14 cellular contexts compared by ENCODE assay signal in the genomic region with DNA sequence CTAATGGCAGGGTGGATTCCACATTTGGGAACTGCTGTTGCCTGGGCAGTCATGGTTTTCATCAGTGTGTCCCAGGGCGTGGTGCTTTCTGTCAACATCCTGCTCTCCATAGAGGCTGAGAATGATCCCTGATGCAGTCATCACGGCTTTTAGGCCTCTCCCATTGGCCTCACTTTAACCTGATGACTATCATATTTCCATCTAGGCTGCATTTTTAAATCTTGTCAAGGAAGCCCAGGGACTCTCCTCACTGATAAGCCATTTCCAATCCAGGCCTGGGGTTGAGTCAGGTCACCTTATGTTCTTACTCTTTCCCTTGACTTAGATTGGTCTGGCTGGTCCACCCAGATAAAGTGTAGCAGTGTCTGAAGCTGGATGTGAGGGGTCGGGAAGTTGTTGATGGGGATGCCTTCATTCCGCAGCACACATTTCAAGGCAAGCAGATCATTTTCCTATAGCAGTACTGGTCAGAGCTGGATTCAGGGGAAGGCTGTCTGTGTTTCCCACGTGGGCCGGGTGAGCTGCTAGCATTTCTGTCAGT.
A peak's percentile ranks its signal among the peaks of the same experiment; 100 is the strongest.
DNase-seq lines count a peak whose midpoint lies in the region; ATAC-seq and TF ChIP-seq lines count a peak whose summit lies in the region.
"Had no signal": no experiment of that assay in that cellular context is flagged by ENCODE, and none has a peak within 500 bp of the region (broad histone marks: within the 10 kb centered on the region; RNA-seq: fewer than 3 reads in every experiment).

No MANE protein-coding gene starts in this region.

- no peaks in the 10 kb centered on the region for H3K9me3 ChIP-seq in hepatocyte (ENCODE audit: low read depth)
- H3K9me3 ChIP-seq: ascending aorta, transverse colon had no signal

- H3K4me1 ChIP-seq in hepatocyte (ENCODE audit: insufficient read depth): peaks cover 5% of the 10 kb centered on the region
- H3K4me1 ChIP-seq: ascending aorta had no signal

- H4K20me1 ChIP-seq in hepatocyte (ENCODE audit: insufficient read depth, poor library complexity, severe bottlenecking): peaks cover 7% of the 10 kb centered on the region

- H3K27ac Mint-ChIP-seq in chondrocyte (ENCODE audit: unreplicated experiment) (peak overlapping the region; percentile 32), type B pancreatic cell (peak overlapping the region; percentile 26)
- H3K27ac Mint-ChIP-seq: naive thymus-derived CD4-positive, alpha-beta T cell had no signal

- no peak overlapping the region for H3K4me3 ChIP-seq in hepatocyte
- H3K4me3 ChIP-seq: ascending aorta, transverse colon had no signal

- H3K4me3 Mint-ChIP-seq in chondrocyte (ENCODE audit: unreplicated experiment): no peak overlapping the region
- H3K4me3 Mint-ChIP-seq in type B pancreatic cell: no peak overlapping the region
- H3K4me3 Mint-ChIP-seq: naive thymus-derived CD4-positive, alpha-beta T cell had no signal

- WGBS in hepatocyte (ENCODE audit: low lambda C conversion rate, missing lambda C conversion rate): 74% methylated on average over 6 of the region's 6 CpGs

- DNase-seq in NCI-H146 (lab: John Stamatoyannopoulos, UW) (peak; percentile 34), NCI-H146 treated with DMSO at 0.1 percent for 48 hours (lab: John Stamatoyannopoulos, UW; ENCODE audit: unreplicated experiment) (no peak), chondrocyte (ENCODE audit: low spot score) (no peak), hepatocyte (ENCODE audit: low spot score) (peak; percentile 11), type B pancreatic cell (ENCODE audit: extremely low spot score, unreplicated experiment) (no peak), Kasumi-1 (lab: John Stamatoyannopoulos, UW) (no peak)
- DNase-seq in activated naive CD4-positive, alpha-beta T cell treated with anti-CD3 and anti-CD28 coated beads, Interleukin-2, amount 50 U/mL, for 16 hours: no peak
- DNase-seq: KBM-7; naive thymus-derived CD4-positive, alpha-beta T cell; RPMI8226; transverse colon had no signal

- H3K27me3 ChIP-seq in hepatocyte: no peaks in the 10 kb centered on the region
- H3K27me3 ChIP-seq: ascending aorta, transverse colon had no signal

- no peaks in the 10 kb centered on the region for H3K36me3 ChIP-seq in hepatocyte (replicated peaks; ENCODE audit: insufficient read depth, low read depth)
- H3K36me3 ChIP-seq: ascending aorta, transverse colon had no signal

- TF ChIP-seq CTCF in chondrocyte (IDR thresholded peaks at IDR 0.05) (no peak), hepatocyte (IDR thresholded peaks at IDR 0.05; ENCODE audit: poor library complexity) (no peak), type B pancreatic cell (conservative IDR thresholded peaks at IDR 0.05) (no peak)

- H3K27me3 Mint-ChIP-seq in chondrocyte (ENCODE audit: low read depth) (no peaks in the 10 kb centered on the region), type B pancreatic cell (no peaks in the 10 kb centered on the region)
- H3K27me3 Mint-ChIP-seq: naive thymus-derived CD4-positive, alpha-beta T cell had no signal

- no peak overlapping the region for H3K27ac ChIP-seq in hepatocyte
- H3K27ac ChIP-seq: ascending aorta, transverse colon had no signal

- H3K79me2 ChIP-seq in hepatocyte: peaks cover 11% of the 10 kb centered on the region

- no peak overlapping the region for H3K4me2 ChIP-seq in hepatocyte

- no peaks in the 10 kb centered on the region for H3K36me3 Mint-ChIP-seq in chondrocyte (ENCODE audit: low read depth)
- peaks cover 3% of the 10 kb centered on the region for H3K36me3 Mint-ChIP-seq in type B pancreatic cell
- H3K36me3 Mint-ChIP-seq: naive thymus-derived CD4-positive, alpha-beta T cell had no signal

- no peak overlapping the region for H2AFZ ChIP-seq in hepatocyte

- peaks cover 25% of the 10 kb centered on the region for H3K4me1 Mint-ChIP-seq in chondrocyte (ENCODE audit: low read depth)
- H3K4me1 Mint-ChIP-seq in type B pancreatic cell (ENCODE audit: unreplicated experiment): peaks cover 36% of the 10 kb centered on the region
- H3K4me1 Mint-ChIP-seq: naive thymus-derived CD4-positive, alpha-beta T cell had no signal

- no peaks in the 10 kb centered on the region for H3K9me3 Mint-ChIP-seq in chondrocyte (ENCODE audit: low read depth)
- no peaks in the 10 kb centered on the region for H3K9me3 Mint-ChIP-seq in type B pancreatic cell

- ATAC-seq in GM18858 (IDR thresholded peaks at IDR 0.05; ENCODE audit: unreplicated experiment): no peak
- ATAC-seq: HCT116; naive thymus-derived CD4-positive, alpha-beta T cell had no signal

- no peaks in the 10 kb centered on the region for H3K9me2 ChIP-seq in hepatocyte (replicated peaks; ENCODE audit: insufficient read depth)

Comparison
In these comparisons a context has a peak if more than half of its experiments do, and no peak if none do; other contexts are left out.
1. DNase-seq: peak in NCI-H146 (single experiment) and hepatocyte (single experiment); none in NCI-H146 treated with DMSO at 0.1 percent for 48 hours (single experiment), chondrocyte (single experiment), type B pancreatic cell (single experiment), Kasumi-1 (0 of 2) and activated naive CD4-positive, alpha-beta T cell treated with anti-CD3 and anti-CD28 coated beads, Interleukin-2, amount 50 U/mL, for 16 hours (single experiment).